ENCODE assay signal across 8 cellular contexts in genomic region chr3:188061133-188061532, GRCh38.
DNase-seq lines count a peak whose midpoint lies in the region; ATAC-seq, FAIRE-seq and TF ChIP-seq lines count a peak whose summit lies in the region.

No MANE protein-coding gene starts in this region.

- WGBS in pancreas, 2 donors: 7 to 8% methylated on average over 2 of the region's 2 CpGs

- H3K9me3 ChIP-seq in astrocyte (ENCODE audit: insufficient read depth, low read depth, low read length) (no peaks in the 10 kb centered on the region), pancreas (no peaks in the 10 kb centered on the region)

- H3K4me1 ChIP-seq in astrocyte (ENCODE audit: insufficient read depth, low read length): peaks cover 4% of the 10 kb centered on the region
- H3K4me1 ChIP-seq in pancreas: peaks cover 23 to 41% (median 23%) of the 10 kb centered on the region in 3 donors

- H2AFZ ChIP-seq in astrocyte (ENCODE audit: low read depth, low read length): no peak overlapping the region

- H4K20me1 ChIP-seq in astrocyte (ENCODE audit: insufficient read depth, low read length): no peaks in the 10 kb centered on the region

- H3K27me3 Mint-ChIP-seq in astrocyte (ENCODE audit: low read depth, unreplicated experiment): no peaks in the 10 kb centered on the region

- H3K4me3 Mint-ChIP-seq in astrocyte (ENCODE audit: unreplicated experiment): no peak overlapping the region

- no peak overlapping the region for H3K27ac Mint-ChIP-seq in astrocyte (ENCODE audit: unreplicated experiment)

- no peak overlapping the region for H3K4me3 ChIP-seq in astrocyte (ENCODE audit: insufficient read depth, low read depth, low read length)
- H3K4me3 ChIP-seq in pancreas: no peak overlapping the region

- no peak overlapping the region for H3K9ac ChIP-seq in astrocyte (ENCODE audit: low read length)

- H3K4me2 ChIP-seq in astrocyte (ENCODE audit: low read length): peak overlapping the region; percentile 19

- H3K9me3 Mint-ChIP-seq in astrocyte (ENCODE audit: unreplicated experiment): no peaks in the 10 kb centered on the region

- FAIRE-seq in astrocyte (lab: Jason Lieb, UNC) (peak; percentile 71), pancreas (lab: Jason Lieb, UNC) (no peak)

- DNase-seq in NCI-H345 (lab: John Stamatoyannopoulos, UW) (peak; percentile 14), NCI-H345 treated with DMSO at 0.1 percent for 48 hours (lab: John Stamatoyannopoulos, UW; ENCODE audit: unreplicated experiment) (no peak), T follicular helper cell (ENCODE audit: low read depth) (peak; percentile 11), astrocyte (ENCODE audit: low read depth) (peak; percentile 72), pancreas (no peak), head of caudate nucleus (no peak)

- no peaks in the 10 kb centered on the region for H3K79me2 ChIP-seq in astrocyte (ENCODE audit: insufficient read depth, low read length)

- peaks cover 8% of the 10 kb centered on the region for H3K4me1 Mint-ChIP-seq in astrocyte (ENCODE audit: low read depth, unreplicated experiment)

- H3K27me3 ChIP-seq in astrocyte (ENCODE audit: insufficient read depth, low read length): no peaks in the 10 kb centered on the region
- H3K27me3 ChIP-seq in pancreas: no peaks in the 10 kb centered on the region

- no peaks in the 10 kb centered on the region for H3K36me3 Mint-ChIP-seq in astrocyte (ENCODE audit: low read depth, unreplicated experiment)

- TF ChIP-seq CTCF in astrocyte (IDR thresholded peaks at IDR 0.05; ENCODE audit: insufficient read depth, low read depth, low read length) (peak; percentile 2), pancreas (IDR thresholded peaks at IDR 0.05) (no peak)

- H3K27ac ChIP-seq in astrocyte (ENCODE audit: low read depth, low read length) (no peak overlapping the region), pancreas (no peak overlapping the region)

- H3K36me3 ChIP-seq in astrocyte (ENCODE audit: insufficient read depth, low read length) (no peaks in the 10 kb centered on the region), pancreas (no peaks in the 10 kb centered on the region)

- peak in 3 of 4 donors; percentile 8 to 26 (median 19) for ATAC-seq in pancreas
- ATAC-seq in GM18868 (IDR thresholded peaks at IDR 0.05; ENCODE audit: unreplicated experiment): no peak
- ATAC-seq in GM21381 (IDR thresholded peaks at IDR 0.05; ENCODE audit: unreplicated experiment): no peak

- intact Hi-C loops in pancreas (cut with DNase I): no loop called here
- intact Hi-C loops in head of caudate nucleus (cut with DNase I): no loop called here

Comparison
In these comparisons a context has a peak if more than half of its experiments do, and no peak if none do; other contexts are left out.
1. DNase-seq: peak in NCI-H345 (single experiment), T follicular helper cell (single experiment) and astrocyte (single experiment); none in NCI-H345 treated with DMSO at 0.1 percent for 48 hours (single experiment), pancreas (0 of 6) and head of caudate nucleus (0 of 42).
2. ATAC-seq: peak in pancreas (3 of 4); none in GM18868 (single experiment) and GM21381 (single experiment).